11 cellular contexts compared by ENCODE assay signal in genomic region chr5:143024227-143024920, GRCh38.
DNase-seq lines count a peak whose midpoint lies in the region; ATAC-seq, FAIRE-seq and TF ChIP-seq lines count a peak whose summit lies in the region.
"Had no signal": no experiment of that assay in that cellular context is flagged by ENCODE, and none has a peak within 500 bp of the region (broad histone marks: within the 10 kb centered on the region; RNA-seq: fewer than 3 reads in every experiment).

No MANE protein-coding gene starts in this region.

- BruUV-seq in HepG2 (replicated peaks; lab: Mats Ljungman, UMichigan) (no TSS peak), K562 (replicated peaks; lab: Mats Ljungman, UMichigan) (no TSS peak)

- TF ChIP-seq EP300 in HepG2 (IDR thresholded peaks at IDR 0.05; ENCODE audit: low read depth in 2 of 2, low read length in 2 of 2) (no peak), HepG2 (CRISPR knock-in tag; IDR thresholded peaks at IDR 0.05; ENCODE audit: borderline replicate concordance) (no peak), K562 (IDR thresholded peaks at IDR 0.05; ENCODE audit: low read length) (no peak), ovary (IDR thresholded peaks at IDR 0.05) (no peak)

- CTCF ChIA-PET in HepG2 (lab: Yijun Ruan, JAX; ENCODE audit: low intra/inter-chr PET ratio, low total read pairs) = no interaction called here
- CTCF ChIA-PET in K562 (lab: Yijun Ruan, JAX; ENCODE audit: low intra/inter-chr PET ratio) = no interaction called here

- DNase-seq in HepG2 (ENCODE audit: low spot score) (no peak), right lobe of liver (no peak), NCI-H345 (lab: John Stamatoyannopoulos, UW) (peak; percentile 83), K562 (ENCODE audit: extremely low read depth in 1 of 4, low spot score in 3 of 4) (no peak), body of pancreas (no peak), ovary (no peak), NCI-H1048 (lab: John Stamatoyannopoulos, UW) (no peak)
- DNase-seq: activated CD4-positive, alpha-beta T cell treated with anti-CD3 and anti-CD28 coated beads for 1 hour; KBM-7 had no signal

- no peak for TF ChIP-seq RAD21 in HepG2 (CRISPR knock-in tag; IDR thresholded peaks at IDR 0.05)
- no peak for TF ChIP-seq RAD21 in K562 (CRISPR knock-in tag; conservative IDR thresholded peaks at IDR 0.05 in 1 of 2, IDR thresholded peaks at IDR 0.05 in 1 of 2)

- H3K27ac ChIP-seq in HepG2 (ENCODE audit: extremely low read length, insufficient read depth, low read length) (no peak overlapping the region), right lobe of liver (no peak overlapping the region), K562 (ENCODE audit: extremely low read depth, low read depth, low read length) (no peak overlapping the region), body of pancreas (no peak overlapping the region), ovary (no peak overlapping the region)
- H3K27ac ChIP-seq: epithelial cell of prostate had no signal

- H3K9me3 ChIP-seq in HepG2 (ENCODE audit: low read length) (no peaks in the 10 kb centered on the region), right lobe of liver (no peaks in the 10 kb centered on the region), K562 (replicated peaks; ENCODE audit: control insufficient read depth, insufficient read depth, low read depth, low read length) (no peaks in the 10 kb centered on the region), body of pancreas (no peaks in the 10 kb centered on the region), ovary (no peaks in the 10 kb centered on the region)

- POLR2A ChIA-PET in HepG2 (lab: Yijun Ruan, JAX) = no interaction called here
- POLR2A ChIA-PET in K562 (lab: Yijun Ruan, JAX) = interaction anchor here (0.6 to 0.8 kb wide), 2 partner anchors 528 to 581 kb away, joined by 3 read pairs; no protein-coding TSS in a partner anchor

- H4K20me1 ChIP-seq in HepG2 (ENCODE audit: insufficient read depth, low read length) (no peaks in the 10 kb centered on the region), K562 (replicated peaks; ENCODE audit: control insufficient read depth, insufficient read depth, low read length) (no peaks in the 10 kb centered on the region)

- H2AFZ ChIP-seq in HepG2 (ENCODE audit: low read length) (no peak overlapping the region), K562 (ENCODE audit: low read depth, low read length) (no peak overlapping the region)

- in situ Hi-C loops in HepG2 (cut with HindIII; ENCODE audit: extremely low pct_ligation_motif_present, low pct_unique_long_range_greater_than_20kb) (loop anchor here (10.0 kb wide), 1 partner anchor 800 kb away; no protein-coding TSS in a partner anchor), K562 (cut with MboI) (no loop called here)

- intact Hi-C loops in HepG2 (cut with micrococcal nuclease; ENCODE audit: unreplicated experiment) = no loop called here
- intact Hi-C loops in right lobe of liver (cut with DNase I) = no loop called here
- intact Hi-C loops in K562 (cut with micrococcal nuclease) = no loop called here
- intact Hi-C loops in body of pancreas (cut with DNase I) = no loop called here
- intact Hi-C loops in ovary (cut with DNase I) = loop anchor here in 1 of 4 donors (5.0 kb wide), 1 partner anchor 378 kb away; the partner anchor contains the start of gene NR3C1

- H3K79me2 ChIP-seq in HepG2 (ENCODE audit: insufficient read depth, low read length) (no peaks in the 10 kb centered on the region), K562 (ENCODE audit: control insufficient read depth, insufficient read depth, low read length) (no peaks in the 10 kb centered on the region)

- no peak for TF ChIP-seq POLR2A in HepG2 (IDR thresholded peaks at IDR 0.05; ENCODE audit: insufficient read depth in 1 of 2, low read depth in 2 of 2, low read length in 2 of 2)
- TF ChIP-seq POLR2A in right lobe of liver (IDR thresholded peaks at IDR 0.05) = no peak
- no peak for TF ChIP-seq POLR2A in K562 (conservative IDR thresholded peaks at IDR 0.05)
- TF ChIP-seq POLR2A in body of pancreas (IDR thresholded peaks at IDR 0.05) = no peak
- no peak for TF ChIP-seq POLR2A in ovary (IDR thresholded peaks at IDR 0.05)

- H3K9me1 ChIP-seq in K562 (ENCODE audit: control insufficient read depth, insufficient read depth, low read length) = no peaks in the 10 kb centered on the region

- H3K27me3 ChIP-seq in HepG2 (ENCODE audit: control insufficient read depth in 1 of 2, insufficient read depth in 2 of 2, low read length in 2 of 2) = no peaks in the 10 kb centered on the region
- H3K27me3 ChIP-seq in right lobe of liver = no peaks in the 10 kb centered on the region
- H3K27me3 ChIP-seq in K562 (ENCODE audit: control insufficient read depth in 2 of 2, insufficient read depth in 2 of 2, low read length in 2 of 2) = no peaks in the 10 kb centered on the region
- no peaks in the 10 kb centered on the region for H3K27me3 ChIP-seq in body of pancreas
- H3K27me3 ChIP-seq in ovary = no peaks in the 10 kb centered on the region

- TF ChIP-seq CTCF in HepG2 (CRISPR knock-in tag; IDR thresholded peaks at IDR 0.05) (no peak), right lobe of liver (IDR thresholded peaks at IDR 0.05) (no peak), K562 (IDR thresholded peaks at IDR 0.05 in 2 of 3, conservative IDR thresholded peaks at IDR 0.05 in 1 of 3; ENCODE audit: insufficient read depth in 2 of 3, low read depth in 1 of 3, low read length in 3 of 3) (no peak), body of pancreas (IDR thresholded peaks at IDR 0.05) (no peak), ovary (IDR thresholded peaks at IDR 0.05) (no peak)

- H3K4me2 ChIP-seq in HepG2 (ENCODE audit: low read depth, low read length) (no peak overlapping the region), K562 (ENCODE audit: insufficient read depth, low read length) (no peak overlapping the region)

- FAIRE-seq in HepG2 (lab: Jason Lieb, UNC) (no peak), K562 (lab: Jason Lieb, UNC) (no peak)

- H3K4me1 ChIP-seq in HepG2 (ENCODE audit: insufficient read depth, low read length) = peaks cover 11% of the 10 kb centered on the region
- H3K4me1 ChIP-seq in right lobe of liver = peaks cover 0 to 14% (median 0%) of the 10 kb centered on the region in 4 donors
- H3K4me1 ChIP-seq in K562 (replicated peaks in 1 of 2; ENCODE audit: control insufficient read depth in 2 of 2, insufficient read depth in 2 of 2, low read length in 2 of 2) = peaks cover 9 to 26% of the 10 kb centered on the region in 2 experiments; a peak in 4 of 5 replicates
- H3K4me1 ChIP-seq in body of pancreas = no peaks in the 10 kb centered on the region
- H3K4me1 ChIP-seq in ovary (ENCODE audit: insufficient read depth) = peaks cover 5% of the 10 kb centered on the region

- 94% methylated on average over 5 of the region's 5 CpGs for WGBS in HepG2 (ENCODE audit: low lambda C conversion rate)
- 74% methylated on average over 5 of the region's 5 CpGs for WGBS in right lobe of liver (ENCODE audit: insufficient coverage, low coverage, low lambda C conversion rate, missing lambda C conversion rate)
- WGBS in K562 (ENCODE audit: insufficient coverage, low coverage, missing lambda C conversion rate) = 33% methylated on average over 5 of the region's 5 CpGs
- 77 to 78% methylated on average over 5 of the region's 5 CpGs for WGBS in body of pancreas, 2 donors
- 76 to 81% (median 80%) methylated on average over 5 of the region's 5 CpGs for WGBS in ovary, 3 donors

- H3K36me3 ChIP-seq in HepG2 (replicated peaks in 1 of 2; ENCODE audit: control insufficient read depth in 1 of 2, insufficient read depth in 2 of 2, low read length in 2 of 2) (peaks cover 2 to 12% of the 10 kb centered on the region in 2 experiments; a peak in 2 of 5 replicates), right lobe of liver (no peaks in the 10 kb centered on the region), K562 (ENCODE audit: control insufficient read depth, insufficient read depth, low read length) (no peaks in the 10 kb centered on the region), body of pancreas (replicated peaks in 1 of 2; ENCODE audit: insufficient read depth in 1 of 2, low read depth in 2 of 2) (no peaks in the 10 kb centered on the region), ovary (no peaks in the 10 kb centered on the region)

- ATAC-seq in HepG2 = no peak
- ATAC-seq in right lobe of liver = no peak
- no peak for ATAC-seq in K562
- no peak for ATAC-seq in GM19397 (IDR thresholded peaks at IDR 0.05; ENCODE audit: unreplicated experiment)
- ATAC-seq in body of pancreas = no peak

- H3K4me3 ChIP-seq in HepG2 (replicated peaks in 1 of 3; ENCODE audit: insufficient read depth in 1 of 3, low read depth in 2 of 3, low read length in 3 of 3) = no peak overlapping the region
- H3K4me3 ChIP-seq in right lobe of liver = no peak overlapping the region
- no peak overlapping the region for H3K4me3 ChIP-seq in K562
- H3K4me3 ChIP-seq in body of pancreas = no peak overlapping the region
- no peak overlapping the region for H3K4me3 ChIP-seq in ovary

- no peak overlapping the region for H3K9ac ChIP-seq in HepG2 (ENCODE audit: insufficient read depth, low read depth, low read length)
- no peak overlapping the region for H3K9ac ChIP-seq in K562 (ENCODE audit: insufficient read depth in 1 of 2, low read depth in 2 of 2, low read length in 2 of 2)

TF ChIP-seq in HepG2, 621 proteins besides CTCF, POLR2A, EP300 and RAD21:
- TF ChIP-seq HNF4A (CRISPR knock-in tag; IDR thresholded peaks at IDR 0.05) = no peak
- TF ChIP-seq ZNF629 (CRISPR knock-in tag; conservative IDR thresholded peaks at IDR 0.05) = peak; percentile 65

TF ChIP-seq in K562, 482 proteins besides CTCF, POLR2A, EP300 and RAD21:
- TF ChIP-seq ADNP (tag; IDR thresholded peaks at IDR 0.05) (0 out of 2 replicates have a peak, but pooled peaks have one; percentile 34), IFI16 (CRISPR knock-in tag; IDR thresholded peaks at IDR 0.05) (no peak), RBM25 (IDR thresholded peaks at IDR 0.05; ENCODE audit: low read depth, low read length, severe bottlenecking) (peak; percentile 94), SRSF3 (IDR thresholded peaks at IDR 0.05; ENCODE audit: insufficient read depth, low read length) (no peak), HCFC1 (IDR thresholded peaks at IDR 0.05; ENCODE audit: low read depth, low read length) (no peak), GTF2E2 (tag; IDR thresholded peaks at IDR 0.05) (no peak), NR2C2 (CRISPR knock-in tag; IDR thresholded peaks at IDR 0.05) (no peak), NR2C2 (tag; IDR thresholded peaks at IDR 0.05) (no peak), BCOR (IDR thresholded peaks at IDR 0.05) (peak; percentile 64; the same call in 1 of the 2 replicates), RBM39 (optimal IDR thresholded peaks at IDR 0.05; ENCODE audit: low read depth, low read length) (no peak), HIVEP1 (CRISPR knock-in tag; IDR thresholded peaks at IDR 0.05) (no peak)

Comparison
In these comparisons a context has a peak if more than half of its experiments do, and no peak if none do; other contexts are left out.
1. Of the 241 proteins assayed by ChIP-seq in both HepG2 and K562: peak only in HepG2: none; only in K562: ADNP; in both: none; in neither: 240.